Comparison of ENCODE assay signal across 8 cellular contexts in the genomic region with DNA sequence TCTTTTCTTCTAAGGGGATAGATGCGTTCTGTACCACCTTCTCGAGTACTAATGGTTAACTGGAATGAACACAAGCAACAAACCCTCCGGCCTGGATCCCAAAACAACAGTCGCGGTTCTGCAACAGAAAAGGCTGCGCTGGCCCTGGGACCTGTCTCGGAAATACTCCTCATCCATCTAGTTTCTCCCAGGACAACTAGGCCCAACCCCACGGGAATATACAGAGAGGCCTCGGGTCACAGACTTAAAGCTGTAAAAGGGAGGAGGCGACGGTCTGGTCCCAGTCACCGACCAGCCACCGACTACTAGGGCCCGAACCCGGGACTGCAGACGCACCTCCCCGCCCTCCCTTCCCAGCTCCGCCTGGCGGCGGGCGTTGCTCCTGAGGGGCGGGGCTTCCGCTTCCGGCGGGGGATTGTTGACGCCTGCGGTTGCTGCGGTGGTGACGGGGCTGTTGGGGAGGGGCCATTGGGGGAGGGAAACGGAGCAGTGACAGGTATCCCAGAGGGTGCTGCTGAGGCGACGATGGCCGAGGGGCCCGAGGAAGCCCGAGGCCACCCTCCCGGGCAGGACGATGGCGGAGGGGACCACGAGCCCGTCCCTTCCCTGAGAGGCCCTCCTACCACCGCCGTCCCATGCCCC. TPM values are rescaled to one million over a fixed set of nuclear protein-coding genes. Genes with fewer than 3 reads are reported as not detected.
DNase-seq lines count a peak whose midpoint lies in the region; ATAC-seq and TF ChIP-seq lines count a peak whose summit lies in the region.

A gene with protein sequence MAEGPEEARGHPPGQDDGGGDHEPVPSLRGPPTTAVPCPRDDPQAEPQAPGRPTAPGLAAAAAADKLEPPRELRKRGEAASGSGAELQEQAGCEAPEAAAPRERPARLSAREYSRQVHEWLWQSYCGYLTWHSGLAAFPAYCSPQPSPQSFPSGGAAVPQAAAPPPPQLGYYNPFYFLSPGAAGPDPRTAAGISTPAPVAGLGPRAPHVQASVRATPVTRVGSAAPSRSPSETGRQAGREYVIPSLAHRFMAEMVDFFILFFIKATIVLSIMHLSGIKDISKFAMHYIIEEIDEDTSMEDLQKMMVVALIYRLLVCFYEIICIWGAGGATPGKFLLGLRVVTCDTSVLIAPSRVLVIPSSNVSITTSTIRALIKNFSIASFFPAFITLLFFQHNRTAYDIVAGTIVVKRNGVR (plus strand): TSS at position 418 of the 642 bp plus-strand sequence. CDS start 108 bp downstream, at position 526.

- no peaks in the 10 kb centered on the region for H3K27me3 Mint-ChIP-seq in activated naive CD8-positive, alpha-beta T cell treated with anti-CD3 and anti-CD28 coated beads for 36 hours
- H3K27me3 Mint-ChIP-seq in glutamatergic neuron (ENCODE audit: unreplicated experiment), result peaks cover 6% of the 10 kb centered on the region
- no peaks in the 10 kb centered on the region for H3K27me3 Mint-ChIP-seq in osteocyte (ENCODE audit: unreplicated experiment)

- ATAC-seq in HG02588 (IDR thresholded peaks at IDR 0.05; ENCODE audit: unreplicated experiment) (peak; percentile 87), SK-N-SH treated with all-trans-retinoic acid at 6 μM for 48 hours (peak; percentile 88), thoracic aorta (ENCODE audit: insufficient number of reproducible peaks, low FRiP score, low read depth) (peak; percentile 95)

- H3K36me3 ChIP-seq in thoracic aorta, result no peaks in the 10 kb centered on the region

- H3K36me3 Mint-ChIP-seq in activated naive CD8-positive, alpha-beta T cell treated with anti-CD3 and anti-CD28 coated beads for 36 hours, result peaks cover 9% of the 10 kb centered on the region
- H3K36me3 Mint-ChIP-seq in glutamatergic neuron (ENCODE audit: unreplicated experiment) (no peaks in the 10 kb centered on the region), osteocyte (ENCODE audit: unreplicated experiment) (peaks cover 21% of the 10 kb centered on the region)

- H3K9me3 Mint-ChIP-seq in activated naive CD8-positive, alpha-beta T cell treated with anti-CD3 and anti-CD28 coated beads for 36 hours, result no peaks in the 10 kb centered on the region
- H3K9me3 Mint-ChIP-seq in glutamatergic neuron (ENCODE audit: unreplicated experiment) (peaks cover 4% of the 10 kb centered on the region), osteocyte (ENCODE audit: unreplicated experiment) (peaks cover 6% of the 10 kb centered on the region)

- DNase-seq in GM12864 (ENCODE audit: low read depth) (peak; percentile 75), NCI-H1048 (lab: John Stamatoyannopoulos, UW) (peak; percentile 82), glutamatergic neuron (peak; percentile 99), osteocyte (ENCODE audit: extremely low spot score, unreplicated experiment) (peak; percentile 96), thoracic aorta (ENCODE audit: low spot score) (peak; percentile 88)
- DNase-seq in activated naive CD8-positive, alpha-beta T cell treated with anti-CD3 and anti-CD28 coated beads for 36 hours, result peak; percentile 94

- no peaks in the 10 kb centered on the region for H3K9me3 ChIP-seq in thoracic aorta

- H3K4me1 ChIP-seq in thoracic aorta (ENCODE audit: control insufficient read depth in 1 of 2, low read depth in 2 of 2), result peaks cover 8 to 18% of the 10 kb centered on the region in 2 donors

- H3K27ac Mint-ChIP-seq in activated naive CD8-positive, alpha-beta T cell treated with anti-CD3 and anti-CD28 coated beads for 36 hours, result peak within 1 kb of the TSS; percentile 74
- peak within 1 kb of the TSS; percentile 89 for H3K27ac Mint-ChIP-seq in glutamatergic neuron (ENCODE audit: unreplicated experiment)
- peak within 1 kb of the TSS; percentile 85 for H3K27ac Mint-ChIP-seq in osteocyte (ENCODE audit: unreplicated experiment)

- no peaks in the 10 kb centered on the region for H3K27me3 ChIP-seq in thoracic aorta (replicated peaks; ENCODE audit: insufficient read depth)

- H3K4me3 ChIP-seq in GM12864 (ENCODE audit: low read depth, low read length), result peak within 1 kb of the TSS; percentile 80
- H3K4me3 ChIP-seq in thoracic aorta, result peak within 1 kb of the TSS; percentile 79

- peak within 1 kb of the TSS; percentile 83 for H3K4me3 Mint-ChIP-seq in activated naive CD8-positive, alpha-beta T cell treated with anti-CD3 and anti-CD28 coated beads for 36 hours
- peak within 1 kb of the TSS; percentile 97 for H3K4me3 Mint-ChIP-seq in glutamatergic neuron (ENCODE audit: unreplicated experiment)
- peak within 1 kb of the TSS; percentile 80 for H3K4me3 Mint-ChIP-seq in osteocyte (ENCODE audit: unreplicated experiment)

- peak within 1 kb of the TSS; percentile 92 to 94 for H3K27ac ChIP-seq in thoracic aorta

- TF ChIP-seq CTCF in GM12864 (IDR thresholded peaks at IDR 0.05; ENCODE audit: low read depth, low read length, missing control alignments), result peak; percentile 31
- TF ChIP-seq CTCF in glutamatergic neuron (IDR thresholded peaks at IDR 0.05; ENCODE audit: partially characterized antibody, unreplicated experiment), result peak; percentile 59
- TF ChIP-seq CTCF in osteocyte (IDR thresholded peaks at IDR 0.05), result peak; percentile 64
- peak; percentile 73 for TF ChIP-seq CTCF in thoracic aorta (IDR thresholded peaks at IDR 0.05)

- peaks cover 29% of the 10 kb centered on the region for H3K4me1 Mint-ChIP-seq in activated naive CD8-positive, alpha-beta T cell treated with anti-CD3 and anti-CD28 coated beads for 36 hours
- H3K4me1 Mint-ChIP-seq in glutamatergic neuron (ENCODE audit: low read depth, unreplicated experiment), result peaks cover 6% of the 10 kb centered on the region
- H3K4me1 Mint-ChIP-seq in osteocyte (ENCODE audit: unreplicated experiment), result peaks cover 35% of the 10 kb centered on the region

TF ChIP-seq in SK-N-SH treated with all-trans-retinoic acid at 6 μM for 48 hours, 23 proteins besides CTCF, POLR2A, EP300 and RAD21:
- TF ChIP-seq ZNF70 (CRISPR knock-in tag; IDR thresholded peaks at IDR 0.05) (no peak), PPARA (CRISPR knock-in tag; IDR thresholded peaks at IDR 0.05; ENCODE audit: borderline replicate concordance) (no peak), BACH2 (CRISPR knock-in tag; IDR thresholded peaks at IDR 0.05; ENCODE audit: borderline replicate concordance) (no peak), TCF4 (CRISPR knock-in tag; IDR thresholded peaks at IDR 0.05; ENCODE audit: borderline replicate concordance) (no peak), CSDC2 (CRISPR knock-in tag; IDR thresholded peaks at IDR 0.05) (no peak)

RNA-seq across cellular contexts. Expression of the gene that starts here (rescaled TPM):
- total RNA-seq in activated naive CD8-positive, alpha-beta T cell treated with anti-CD3 and anti-CD28 coated beads for 36 hours, result 1 to 10 TPM; 3.8 to 4.0 TPM
- total RNA-seq in glutamatergic neuron (ENCODE audit: unreplicated experiment) (16.5 TPM), osteocyte (32.0 and 32.2 TPM in 2 replicates), thoracic aorta (10 to 100 TPM; 36.4 to 38.6 TPM)

Comparison
In these comparisons a context has a peak if more than half of its experiments do, and no peak if none do; other contexts are left out.
1. Peak in every context shown above with its lines: DNase-seq, ATAC-seq, H3K4me3 ChIP-seq and H3K27ac ChIP-seq.